Comparison of ENCODE assay signal across 17 cellular contexts in the genomic region with DNA sequence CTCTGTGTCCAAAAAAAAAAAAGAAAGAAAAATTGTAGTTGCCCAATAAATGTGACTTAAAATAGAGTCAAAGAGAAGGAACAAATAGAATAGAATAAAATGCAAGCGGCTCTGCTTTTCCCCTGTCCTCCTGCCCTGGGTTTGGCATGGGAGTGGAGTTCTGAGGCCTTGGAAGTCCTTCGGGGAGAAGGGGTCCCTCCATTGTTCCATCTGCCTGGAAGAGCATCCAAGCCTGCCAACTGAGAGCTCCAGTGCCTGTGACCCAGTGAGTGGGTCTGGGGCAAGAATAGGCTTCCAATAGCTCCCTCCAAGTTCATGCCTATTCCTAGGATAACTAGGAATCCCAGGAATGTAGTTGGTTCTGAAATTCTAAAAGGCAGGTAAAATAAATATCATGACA.
DNase-seq lines count a peak whose midpoint lies in the region; ATAC-seq and TF ChIP-seq lines count a peak whose summit lies in the region.
"Had no signal": no experiment of that assay in that cellular context is flagged by ENCODE, and none has a peak within 500 bp of the region (broad histone marks: within the 10 kb centered on the region; RNA-seq: fewer than 3 reads in every experiment).

No MANE protein-coding gene starts in this region.

- no peaks in the 10 kb centered on the region for H4K20me1 ChIP-seq in GM23338 (replicated peaks; ENCODE audit: insufficient read depth)
- H4K20me1 ChIP-seq in neural progenitor cell (ENCODE audit: low read depth) = no peaks in the 10 kb centered on the region
- H4K20me1 ChIP-seq: BLaER1 treated with 17β-estradiol and CSF1 and Interleukin-3, amounts not matched to agents 10 nM and 100 nM had no signal

- no peak overlapping the region for H3K9ac ChIP-seq in endodermal cell (ENCODE audit: extremely low read depth, low read length, poor library complexity, severe bottlenecking)
- H3K9ac ChIP-seq in neural progenitor cell = no peak overlapping the region
- H3K9ac ChIP-seq: BLaER1 treated with 17β-estradiol and CSF1 and Interleukin-3, amounts not matched to agents 10 nM and 100 nM had no signal

- DNase-seq in GM23338 (ENCODE audit: low spot score) (peak; percentile 5), endodermal cell (peak; percentile 31), neural progenitor cell (ENCODE audit: low spot score) (no peak), SKM-1 treated with dmso at 0.1 percent for 144 hours (lab: John Stamatoyannopoulos, UW; ENCODE audit: unreplicated experiment) (no peak)
- DNase-seq: 8988T; ACHN; Caco-2; Calu3; CD4-positive, alpha-beta T cell; CD8-positive, alpha-beta T cell; DMS79 treated with DMSO at 0.1 percent for 48 hours; GF-D8 had no signal

- H3K36me3 ChIP-seq in GM23338 (ENCODE audit: insufficient read depth) (no peaks in the 10 kb centered on the region), endodermal cell (ENCODE audit: control insufficient read depth, insufficient read depth, low read length) (no peaks in the 10 kb centered on the region), neural progenitor cell (no peaks in the 10 kb centered on the region)
- H3K36me3 ChIP-seq: BLaER1 treated with 17β-estradiol and CSF1 and Interleukin-3, amounts not matched to agents 10 nM and 100 nM had no signal

- ATAC-seq in GM23338 (no peak), HG02885 (IDR thresholded peaks at IDR 0.05; ENCODE audit: poor library complexity, unreplicated experiment) (no peak), GM18867 (IDR thresholded peaks at IDR 0.05; ENCODE audit: unreplicated experiment) (no peak), HG03520 (IDR thresholded peaks at IDR 0.05; ENCODE audit: unreplicated experiment) (no peak)
- ATAC-seq: CD8-positive, alpha-beta T cell had no signal

- H3K27ac Mint-ChIP-seq in GM23338 (no peak overlapping the region), endodermal cell (no peak overlapping the region), neural progenitor cell (no peak overlapping the region)
- H3K27ac Mint-ChIP-seq: CD4-positive, alpha-beta T cell; CD8-positive, alpha-beta T cell had no signal

- H3K9me2 ChIP-seq in GM23338 (ENCODE audit: insufficient read depth) = no peaks in the 10 kb centered on the region; the same call in 1 of the 2 replicates

- no peaks in the 10 kb centered on the region for H3K27me3 ChIP-seq in GM23338 (ENCODE audit: insufficient read depth)
- H3K27me3 ChIP-seq in endodermal cell (ENCODE audit: control insufficient read depth, insufficient read depth, low read length, poor library complexity, severe bottlenecking) = no peaks in the 10 kb centered on the region
- no peaks in the 10 kb centered on the region for H3K27me3 ChIP-seq in neural progenitor cell
- H3K27me3 ChIP-seq: BLaER1 treated with 17β-estradiol and CSF1 and Interleukin-3, amounts not matched to agents 10 nM and 100 nM had no signal

- peak overlapping the region; percentile 78; the same call in 1 of the 2 replicates for H2AFZ ChIP-seq in GM23338
- no peak overlapping the region for H2AFZ ChIP-seq in neural progenitor cell (replicated peaks)

- H3K4me2 ChIP-seq in GM23338 (no peak overlapping the region), neural progenitor cell (peak overlapping the region; percentile 60)
- H3K4me2 ChIP-seq: BLaER1 treated with 17β-estradiol and CSF1 and Interleukin-3, amounts not matched to agents 10 nM and 100 nM had no signal

- H3K4me1 Mint-ChIP-seq in GM23338 (peaks cover 16% of the 10 kb centered on the region), endodermal cell (peaks cover 41% of the 10 kb centered on the region), neural progenitor cell (peaks cover 69% of the 10 kb centered on the region)

- no peaks in the 10 kb centered on the region for H3K79me2 ChIP-seq in GM23338 (replicated peaks; ENCODE audit: insufficient read depth)
- H3K79me2 ChIP-seq in neural progenitor cell (ENCODE audit: low read depth) = no peaks in the 10 kb centered on the region

- no peaks in the 10 kb centered on the region for H3K9me3 Mint-ChIP-seq in GM23338
- no peaks in the 10 kb centered on the region for H3K9me3 Mint-ChIP-seq in endodermal cell
- peaks cover 2% of the 10 kb centered on the region for H3K9me3 Mint-ChIP-seq in neural progenitor cell
- H3K9me3 Mint-ChIP-seq: CD4-positive, alpha-beta T cell; CD8-positive, alpha-beta T cell had no signal

- H3F3A ChIP-seq in GM23338 (replicated peaks; ENCODE audit: low read depth) (no peaks in the 10 kb centered on the region), neural progenitor cell (ENCODE audit: low read depth) (peaks cover 14% of the 10 kb centered on the region)

- H3K27me3 Mint-ChIP-seq in GM23338 (ENCODE audit: insufficient read depth, low read depth, poor library complexity) = no peaks in the 10 kb centered on the region
- peaks cover 4% of the 10 kb centered on the region for H3K27me3 Mint-ChIP-seq in endodermal cell (ENCODE audit: insufficient read depth)
- peaks cover 7% of the 10 kb centered on the region for H3K27me3 Mint-ChIP-seq in neural progenitor cell (ENCODE audit: insufficient read depth, low read depth)
- H3K27me3 Mint-ChIP-seq: CD4-positive, alpha-beta T cell had no signal

- H3K4me3 Mint-ChIP-seq in GM23338 = no peak overlapping the region
- no peak overlapping the region for H3K4me3 Mint-ChIP-seq in endodermal cell
- no peak overlapping the region for H3K4me3 Mint-ChIP-seq in neural progenitor cell
- H3K4me3 Mint-ChIP-seq: CD4-positive, alpha-beta T cell; CD8-positive, alpha-beta T cell had no signal

- no peaks in the 10 kb centered on the region for H3K9me3 ChIP-seq in endodermal cell (ENCODE audit: control insufficient read depth, low read length)
- no peaks in the 10 kb centered on the region for H3K9me3 ChIP-seq in neural progenitor cell (ENCODE audit: low read depth)
- H3K9me3 ChIP-seq: Caco-2 had no signal

- H3K4me3 ChIP-seq in GM23338 = no peak overlapping the region
- no peak overlapping the region for H3K4me3 ChIP-seq in endodermal cell (ENCODE audit: low read length)
- H3K4me3 ChIP-seq in neural progenitor cell = no peak overlapping the region
- H3K4me3 ChIP-seq: BLaER1 treated with 17β-estradiol and CSF1 and Interleukin-3, amounts not matched to agents 10 nM and 100 nM had no signal

- H3K27ac ChIP-seq in GM23338 (ENCODE audit: low read depth) (no peak overlapping the region), endodermal cell (ENCODE audit: low read depth, low read length) (no peak overlapping the region), neural progenitor cell (no peak overlapping the region)
- H3K27ac ChIP-seq: BLaER1 treated with 17β-estradiol and CSF1 and Interleukin-3, amounts not matched to agents 10 nM and 100 nM; C4-2B had no signal

- H3K4me1 ChIP-seq in GM23338 (ENCODE audit: insufficient read depth) (peaks cover 10% of the 10 kb centered on the region), endodermal cell (ENCODE audit: control insufficient read depth, insufficient read depth, low read length) (peaks cover 5% of the 10 kb centered on the region), neural progenitor cell (peaks cover 22% of the 10 kb centered on the region)

- H3K36me3 Mint-ChIP-seq in GM23338 (ENCODE audit: low read depth) (no peaks in the 10 kb centered on the region), endodermal cell (ENCODE audit: low read depth) (no peaks in the 10 kb centered on the region), neural progenitor cell (no peaks in the 10 kb centered on the region)
- H3K36me3 Mint-ChIP-seq: CD8-positive, alpha-beta T cell had no signal

- TF ChIP-seq CTCF in GM23338 (conservative IDR thresholded peaks at IDR 0.05; ENCODE audit: low read depth in 2 of 2) (no peak), endodermal cell (conservative IDR thresholded peaks at IDR 0.05) (no peak), neural progenitor cell (IDR thresholded peaks at IDR 0.05) (no peak)

- WGBS in endodermal cell (ENCODE audit: insufficient coverage in 1 of 2, insufficient read length in 1 of 2), 2 experiments = 93 to 100% methylated on average over 2 of the region's 2 CpGs

TF ChIP-seq in GM23338, 12 proteins besides CTCF, POLR2A, EP300 and RAD21 (continues in another document):
- no peak for TF ChIP-seq ZNF331 (CRISPR knock-in tag; IDR thresholded peaks at IDR 0.05; ENCODE audit: low read depth)
- TF ChIP-seq EZH2phosphoT487 (IDR thresholded peaks at IDR 0.05; ENCODE audit: unreplicated experiment) = no peak
- no peak for TF ChIP-seq EZH2 (IDR thresholded peaks at IDR 0.05; ENCODE audit: low read depth, unreplicated experiment)
- TF ChIP-seq POLR2AphosphoS5 (IDR thresholded peaks at IDR 0.05; ENCODE audit: low read depth) = no peak
- TF ChIP-seq NANOG (IDR thresholded peaks at IDR 0.05; ENCODE audit: borderline replicate concordance) = no peak
- TF ChIP-seq ZNF114 (CRISPR knock-in tag; IDR thresholded peaks at IDR 0.05) = no peak
- TF ChIP-seq STAT1 (IDR thresholded peaks at IDR 0.05; ENCODE audit: unreplicated experiment) = no peak
- TF ChIP-seq CREB1 (CRISPR knock-in tag; IDR thresholded peaks at IDR 0.05; ENCODE audit: low read depth) = no peak
- TF ChIP-seq JUNB (IDR thresholded peaks at IDR 0.05; ENCODE audit: unreplicated experiment) = no peak

Comparison
In these comparisons a context has a peak if more than half of its experiments do, and no peak if none do; other contexts are left out.
1. DNase-seq: peak in GM23338 (single experiment) and endodermal cell (single experiment); none in neural progenitor cell (single experiment) and SKM-1 treated with dmso at 0.1 percent for 144 hours (single experiment).